ENCODE assay signal across 17 cellular contexts in the genomic region with DNA sequence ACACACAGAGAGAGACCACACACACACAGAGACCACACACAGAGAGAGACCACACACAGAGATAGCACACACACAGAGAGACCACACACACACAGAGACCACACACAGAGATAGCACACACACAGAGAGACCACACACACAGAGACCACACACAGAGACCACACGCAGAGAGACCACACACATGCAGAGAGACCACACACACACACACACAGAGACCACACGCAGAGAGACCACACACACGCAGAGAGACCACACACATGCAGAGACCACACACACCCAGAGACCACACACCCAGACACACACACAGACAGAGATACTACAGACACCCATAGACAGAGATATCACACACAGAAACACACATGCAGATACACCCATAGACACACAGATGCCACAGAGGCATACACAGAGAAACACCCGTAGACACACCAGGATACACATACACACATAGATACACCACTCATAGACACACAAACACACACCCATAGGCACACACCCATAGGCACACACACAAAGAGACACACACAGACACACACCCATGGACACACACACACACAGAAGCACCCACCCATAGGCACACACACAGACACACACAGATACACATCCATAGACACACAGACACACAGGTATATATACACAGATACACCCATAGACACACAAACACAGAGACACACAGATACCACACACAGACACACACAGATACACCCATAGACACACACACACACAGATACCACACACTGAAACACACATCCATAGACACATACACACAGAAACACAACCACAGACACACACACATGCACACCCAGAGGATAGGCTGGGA. TPM values are rescaled to one million over a fixed set of nuclear protein-coding genes. Genes with fewer than 3 reads are reported as not detected.
A peak's percentile ranks its signal among the peaks of the same experiment; 100 is the strongest.
DNase-seq lines count a peak whose midpoint lies in the region; ATAC-seq, FAIRE-seq and TF ChIP-seq lines count a peak whose summit lies in the region.
"Had no signal": no experiment of that assay in that cellular context is flagged by ENCODE, and none has a peak within 500 bp of the region (broad histone marks: within the 10 kb centered on the region; RNA-seq: fewer than 3 reads in every experiment).

No MANE protein-coding gene starts in this region.

- H3K4me3 Mint-ChIP-seq in Caco-2 (ENCODE audit: unreplicated experiment), result no peak overlapping the region
- no peak overlapping the region for H3K4me3 Mint-ChIP-seq in central memory CD8-positive, alpha-beta T cell
- H3K4me3 Mint-ChIP-seq: neural progenitor cell had no signal

- H3K4me3 ChIP-seq in Caco-2 (ENCODE audit: low read depth, low read length), result no peak overlapping the region
- H3K4me3 ChIP-seq in NT2/D1 (ENCODE audit: insufficient read length, low read depth), result no peak overlapping the region
- H3K4me3 ChIP-seq: ascending aorta, lung, neural progenitor cell, uterus had no signal

- no peaks in the 10 kb centered on the region for H3K36me3 Mint-ChIP-seq in Caco-2 (ENCODE audit: insufficient read depth, unreplicated experiment)
- peaks cover 10% of the 10 kb centered on the region for H3K36me3 Mint-ChIP-seq in central memory CD8-positive, alpha-beta T cell (ENCODE audit: insufficient read depth)

- intact Hi-C loops in Caco-2 (cut with micrococcal nuclease; ENCODE audit: unreplicated experiment), result loop anchor here (5.0 kb wide), 2 partner anchors 39 to 199 kb away; partner anchors contain the start of gene CNNM4

- CTCF ChIA-PET in Caco-2 (lab: Charles Lee), result interaction anchor here (0.6 to 1.1 kb wide), 3 partner anchors 10 to 35 kb away, joined by 3 read pairs; partner anchors contain the start of gene CNNM3

- no peak for FAIRE-seq in GM12891 (lab: Jason Lieb, UNC)

- no peaks in the 10 kb centered on the region for H3K9me3 Mint-ChIP-seq in Caco-2 (ENCODE audit: unreplicated experiment)
- H3K9me3 Mint-ChIP-seq in central memory CD8-positive, alpha-beta T cell, result no peaks in the 10 kb centered on the region
- H3K9me3 Mint-ChIP-seq: neural progenitor cell had no signal

- POLR2A ChIA-PET in Caco-2 (lab: Charles Lee), result no interaction called here

- TF ChIP-seq POLR2A in GM12891 (IDR thresholded peaks at IDR 0.05; ENCODE audit: low read depth, low read length), result no peak

- no peak for TF ChIP-seq CTCF in 22Rv1 (IDR thresholded peaks at IDR 0.05)
- TF ChIP-seq CTCF in Caco-2 (IDR thresholded peaks at IDR 0.05; ENCODE audit: insufficient read depth in 1 of 2, low read depth in 1 of 2, low read length in 1 of 2, severe bottlenecking in 1 of 2, unreplicated experiment in 1 of 2), result no peak

- peaks cover 6% of the 10 kb centered on the region for H3K4me1 Mint-ChIP-seq in Caco-2 (ENCODE audit: low read depth, unreplicated experiment)
- peaks cover 11% of the 10 kb centered on the region for H3K4me1 Mint-ChIP-seq in central memory CD8-positive, alpha-beta T cell

- H3K27me3 Mint-ChIP-seq in Caco-2 (ENCODE audit: insufficient read depth, unreplicated experiment), result no peaks in the 10 kb centered on the region
- no peaks in the 10 kb centered on the region for H3K27me3 Mint-ChIP-seq in central memory CD8-positive, alpha-beta T cell
- H3K27me3 Mint-ChIP-seq: progenitor cell of endocrine pancreas had no signal

- H3K9me3 ChIP-seq in Caco-2, result no peaks in the 10 kb centered on the region
- no peaks in the 10 kb centered on the region for H3K9me3 ChIP-seq in NT2/D1 (ENCODE audit: insufficient read depth, low read length)
- H3K9me3 ChIP-seq: ascending aorta, uterus had no signal

- peak overlapping the region; percentile 24 for H3K9ac ChIP-seq in NT2/D1 (ENCODE audit: insufficient read length, low read depth)
- H3K9ac ChIP-seq: neural progenitor cell had no signal

- H3K36me3 ChIP-seq in Caco-2 (ENCODE audit: control insufficient read depth, insufficient read depth, low read length) (peaks cover 10% of the 10 kb centered on the region), NT2/D1 (ENCODE audit: insufficient read depth, insufficient read length, low read length) (peaks cover 31% of the 10 kb centered on the region)
- H3K36me3 ChIP-seq: uterus had no signal

- no peaks in the 10 kb centered on the region for H3K27me3 ChIP-seq in Caco-2 (replicated peaks; ENCODE audit: control insufficient read depth, insufficient read depth, low read length)
- no peaks in the 10 kb centered on the region for H3K27me3 ChIP-seq in NT2/D1 (ENCODE audit: insufficient read depth, insufficient read length)
- H3K27me3 ChIP-seq: ascending aorta, neural progenitor cell, uterus had no signal

- H3K27ac ChIP-seq in 22Rv1, result 0 out of 2 replicates have a peak overlapping the region, but pooled peaks have one; percentile 20
- H3K27ac ChIP-seq: ascending aorta, neural progenitor cell, RWPE1 had no signal

- H3K4me1 ChIP-seq in Caco-2 (no peaks in the 10 kb centered on the region), NT2/D1 (ENCODE audit: insufficient read depth, insufficient read length) (peaks cover 4% of the 10 kb centered on the region)
- H3K4me1 ChIP-seq: uterus had no signal

- DNase-seq in Caco-2, result no peak
- no peak for DNase-seq in NT2/D1 (ENCODE audit: low read depth, low spot score)
- DNase-seq in central memory CD8-positive, alpha-beta T cell (ENCODE audit: low spot score in 2 of 2), result no peak
- DNase-seq in stimulated activated CD4-positive, alpha-beta T cell treated with anti-CD3 and anti-CD28 coated beads, Interleukin-2, amount 100 ng/mL, for 48 hours, result no peak
- DNase-seq in GM12891 (ENCODE audit: insufficient read length, low spot score), result no peak
- no peak for DNase-seq in DMS79 (lab: John Stamatoyannopoulos, UW)
- DNase-seq: foreskin melanocyte, NCI-H1436 treated with DMSO at 0.1 percent for 48 hours, NCI-H524 treated with DMSO at 0.1 percent for 48 hours had no signal

- no peak overlapping the region for H3K27ac Mint-ChIP-seq in Caco-2 (ENCODE audit: unreplicated experiment)
- no peak overlapping the region for H3K27ac Mint-ChIP-seq in central memory CD8-positive, alpha-beta T cell (ENCODE audit: low read depth)
- H3K27ac Mint-ChIP-seq: neural progenitor cell, progenitor cell of endocrine pancreas had no signal

- TSS peak; percentile 39 for BruUV-seq in Caco-2 (replicated peaks; lab: Mats Ljungman, UMichigan)

- peak; percentile 15 for ATAC-seq in central memory CD8-positive, alpha-beta T cell (replicated peaks; ENCODE audit: extremely low read depth, poor library complexity, severe bottlenecking)
- no peak for ATAC-seq in HG02759 (IDR thresholded peaks at IDR 0.05; ENCODE audit: unreplicated experiment)

TF ChIP-seq in GM12891, 5 proteins besides CTCF, POLR2A, EP300 and RAD21:
- TF ChIP-seq SPI1 (IDR thresholded peaks at IDR 0.05; ENCODE audit: low read depth, low read length), result no peak
- TF ChIP-seq PAX5 (IDR thresholded peaks at IDR 0.05; ENCODE audit: insufficient read depth, low read length, severe bottlenecking), result no peak
- no peak for TF ChIP-seq TAF1 (IDR thresholded peaks at IDR 0.05; ENCODE audit: low read depth, low read length)
- TF ChIP-seq POU2F2 (IDR thresholded peaks at IDR 0.05; ENCODE audit: low read depth, low read length), result no peak
- no peak for TF ChIP-seq POLR2AphosphoS5 (IDR thresholded peaks at IDR 0.05; ENCODE audit: low read depth, low read length)

RNA-seq across cellular contexts. Expression of gene CNNM3, which starts 14.4 kb away (rescaled TPM):
- total RNA-seq in Caco-2 (2022), result 62.5 and 69.1 TPM in 2 replicates
- polyA plus RNA-seq in GM12891 (2012; ENCODE audit: low read depth, missing spikeins), result 5.2 TPM

RNA-seq across cellular contexts. Expression of gene CNNM4, which starts 41.0 kb away (rescaled TPM):
- 23.2 and 28.3 TPM in 2 replicates for total RNA-seq in Caco-2 (2022)
- 9.2 TPM for polyA plus RNA-seq in GM12891 (2012; ENCODE audit: low read depth, missing spikeins)

RNA-seq across cellular contexts. Expression of gene ANKRD23, which starts 42.1 kb away (rescaled TPM):
- total RNA-seq in Caco-2 (2022), result 2.5 and 7.4 TPM in 2 replicates
- 2.2 TPM for polyA plus RNA-seq in GM12891 (2012; ENCODE audit: low read depth, missing spikeins)

RNA-seq across cellular contexts. Expression of gene ANKRD39, which starts 56.1 kb away (rescaled TPM):
- total RNA-seq in Caco-2 (2022), result 19.3 and 21.6 TPM in 2 replicates
- polyA plus RNA-seq in GM12891 (2012; ENCODE audit: low read depth, missing spikeins), result 14.9 TPM
